16 cellular contexts compared by ENCODE assay signal in the genomic region with DNA sequence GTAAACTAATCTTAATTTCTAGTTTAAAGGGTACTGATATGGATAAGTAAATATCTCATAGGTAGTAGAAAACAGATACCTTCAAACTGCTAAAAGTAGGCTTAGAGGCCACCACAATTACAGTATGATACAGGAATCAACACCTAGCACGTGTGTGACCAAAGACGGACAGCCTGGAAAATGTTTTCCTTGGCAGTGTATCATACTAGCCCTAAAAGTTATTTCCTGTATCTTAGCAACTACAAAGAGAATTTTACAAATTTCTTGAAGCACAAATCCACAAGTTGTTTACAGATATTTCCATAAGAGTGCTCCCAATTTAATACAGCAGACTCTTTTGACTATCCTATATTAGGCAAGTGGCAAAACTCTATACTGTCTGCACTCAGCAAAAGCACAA.
"Had no signal": no experiment of that assay in that cellular context is flagged by ENCODE, and none has a peak within 500 bp of the region (broad histone marks: within the 10 kb centered on the region; RNA-seq: fewer than 3 reads in every experiment).

No MANE protein-coding gene starts in this region.

- H3K27ac ChIP-seq: lower lobe of right lung, right atrium auricular region, tibial artery, uterus had no signal

- H3K4me3 ChIP-seq: esophagus squamous epithelium, heart right ventricle, lower lobe of right lung, right atrium auricular region, tibial artery, uterus had no signal

- H3K9me3 ChIP-seq: esophagus squamous epithelium, lower lobe of right lung, right atrium auricular region, tibial artery, uterus had no signal

- H3K27me3 ChIP-seq: esophagus squamous epithelium, heart right ventricle, right atrium auricular region, tibial artery, uterus had no signal

- ATAC-seq: heart right ventricle; lower lobe of right lung; stimulated activated naive CD8-positive, alpha-beta T cell treated with anti-CD3 and anti-CD28 coated beads, Interleukin-15, Interleukin-2, amounts not matched to agents 100 U/mL and 50 U/mL, for 24 hours had no signal

- DNase-seq: activated CD4-positive, alpha-beta memory T cell treated with anti-CD3 and anti-CD28 coated beads for 36 hours; activated T-cell treated with anti-CD3 and anti-CD28 coated beads for 4 hours; amygdala; cerebellar nuclear complex; effector memory CD4-positive, alpha-beta T cell; esophagus squamous epithelium; heart right ventricle; lower lobe of right lung; midbrain; posterior cingulate gyrus; stimulated activated CD4-positive, alpha-beta T cell treated with anti-CD3 and anti-CD28 coated beads, Interleukin-2, amount 100 ng/mL, for 24 hours; stimulated activated naive CD8-positive, alpha-beta T cell treated with anti-CD3 and anti-CD28 coated beads, Interleukin-15, Interleukin-2, amounts not matched to agents 100 U/mL and 50 U/mL, for 24 hours; substantia nigra; tibial artery; uterus had no signal

- H3K4me1 ChIP-seq: uterus had no signal

- H3K36me3 ChIP-seq: esophagus squamous epithelium, heart right ventricle, lower lobe of right lung, right atrium auricular region, tibial artery, uterus had no signal
